In the genomic region with DNA sequence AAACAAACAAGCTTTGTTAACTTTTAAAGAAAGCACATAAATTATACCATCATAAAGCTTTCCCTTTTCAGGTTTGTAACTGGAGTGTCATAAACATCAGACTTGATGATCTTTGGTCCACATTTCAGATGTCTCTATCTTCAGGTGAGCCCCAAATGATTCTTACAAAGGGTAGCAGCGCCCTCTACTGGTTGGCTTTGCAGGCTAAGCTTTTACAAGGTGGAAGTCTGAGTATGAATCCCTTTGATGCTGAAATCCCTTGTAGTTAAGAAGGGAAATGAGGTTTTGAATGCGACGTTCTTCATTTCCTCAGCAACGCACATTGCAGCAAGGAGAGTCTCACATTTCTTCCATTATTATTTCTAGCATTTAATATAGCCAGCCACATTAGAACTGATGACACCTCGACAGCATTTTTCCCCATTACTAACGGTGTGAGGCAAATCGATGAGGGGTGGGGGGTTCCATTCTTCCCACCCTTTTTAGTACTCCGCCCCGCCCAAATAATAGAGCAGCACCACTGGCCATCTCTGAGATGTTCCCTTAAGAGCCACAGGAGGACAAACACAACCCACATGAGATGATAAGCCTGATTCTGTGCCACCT, we compare ENCODE assay signal across 9 cellular contexts.
A peak's percentile ranks its signal among the peaks of the same experiment; 100 is the strongest.
DNase-seq lines count a peak whose midpoint lies in the region; ATAC-seq and TF ChIP-seq lines count a peak whose summit lies in the region.
"Had no signal": no experiment of that assay in that cellular context is flagged by ENCODE, and none has a peak within 500 bp of the region (broad histone marks: within the 10 kb centered on the region; RNA-seq: fewer than 3 reads in every experiment).

No MANE protein-coding gene starts in this region.

- intact Hi-C loops in CD14-positive monocyte (cut with micrococcal nuclease): no loop called here
- intact Hi-C loops in activated CD4-positive, alpha-beta T cell treated with anti-CD3 and anti-CD28 coated beads for 36 hours (cut with DNase I, micrococcal nuclease): loop anchor here (1.0 to 10.0 kb wide), 7 partner anchors 549 to 1708 kb away; no protein-coding TSS in a partner anchor
- intact Hi-C loops in colonic mucosa (cut with DNase I): loop anchor here (5.0 to 10.0 kb wide), 2 partner anchors 896 to 1709 kb away; no protein-coding TSS in a partner anchor

- H3K9ac ChIP-seq in colonic mucosa (ENCODE audit: low read depth in 2 of 2, low read length in 2 of 2): no peak overlapping the region

- peaks cover 0 to 8% (median 0%) of the 10 kb centered on the region in 7 donors for H3K9me3 Mint-ChIP-seq in CD14-positive monocyte
- peaks cover 5% of the 10 kb centered on the region for H3K9me3 Mint-ChIP-seq in activated CD4-positive, alpha-beta T cell treated with anti-CD3 and anti-CD28 coated beads for 36 hours (ENCODE audit: low read depth)

- no peak overlapping the region for H3K4me3 ChIP-seq in colonic mucosa

- H3K27ac Mint-ChIP-seq in CD14-positive monocyte: peak overlapping the region in 1 of 7 donors; percentile 60
- H3K27ac Mint-ChIP-seq in activated CD4-positive, alpha-beta T cell treated with anti-CD3 and anti-CD28 coated beads for 36 hours: no peak overlapping the region
- H3K27ac Mint-ChIP-seq: T-helper 1 cell treated with Interleukin-12 subunit alpha and Interleukin-12 subunit beta and Interleukin-4 antibody, amounts not matched to agents 30 μg/mL and 1 μg/mL, for 36 hours had no signal

- TF ChIP-seq CTCF in CD14-positive monocyte (IDR thresholded peaks at IDR 0.05) (peak; percentile 67), colonic mucosa (IDR thresholded peaks at IDR 0.05) (peak; percentile 74)

- peaks cover 2 to 7% (median 6%) of the 10 kb centered on the region in 3 donors for H3K27me3 Mint-ChIP-seq in CD14-positive monocyte (ENCODE audit: low read depth in 3 of 3)
- H3K27me3 Mint-ChIP-seq in activated CD4-positive, alpha-beta T cell treated with anti-CD3 and anti-CD28 coated beads for 36 hours: peaks cover 8% of the 10 kb centered on the region

- no peaks in the 10 kb centered on the region for H3K4me1 Mint-ChIP-seq in CD14-positive monocyte
- no peaks in the 10 kb centered on the region for H3K4me1 Mint-ChIP-seq in activated CD4-positive, alpha-beta T cell treated with anti-CD3 and anti-CD28 coated beads for 36 hours

- no peaks in the 10 kb centered on the region for H3K9me3 ChIP-seq in colonic mucosa

- no peaks in the 10 kb centered on the region for H3K36me3 Mint-ChIP-seq in CD14-positive monocyte
- no peaks in the 10 kb centered on the region for H3K36me3 Mint-ChIP-seq in activated CD4-positive, alpha-beta T cell treated with anti-CD3 and anti-CD28 coated beads for 36 hours (ENCODE audit: low read depth)

- CTCF ChIA-PET in activated CD4-positive, alpha-beta T cell treated with anti-CD3 and anti-CD28 coated beads for 36 hours (lab: Charles Lee): interaction anchor here (0.5 to 1.8 kb wide), 22 partner anchors 8 to 1787 kb away, joined by 3 to 9 read pairs (median 3); a partner anchor contains a TSS

- POLR2A ChIA-PET in activated CD4-positive, alpha-beta T cell treated with anti-CD3 and anti-CD28 coated beads for 36 hours (lab: Charles Lee): interaction anchor here (0.6 kb wide), 1 partner anchor 9 kb away, joined by 9 read pairs; no protein-coding TSS in a partner anchor

- peak; percentile 77 for ATAC-seq in GM19035 (IDR thresholded peaks at IDR 0.05; ENCODE audit: unreplicated experiment)
- peak; percentile 90 for ATAC-seq in HG03354 (IDR thresholded peaks at IDR 0.05; ENCODE audit: poor library complexity, severe bottlenecking, unreplicated experiment)
- peak; percentile 53 for ATAC-seq in activated CD4-positive, alpha-beta T cell treated with anti-CD3 and anti-CD28 coated beads for 36 hours

- no peak for DNase-seq in CD14-positive monocyte (ENCODE audit: low spot score)
- DNase-seq in NCI-H345 treated with DMSO at 0.1 percent for 48 hours (lab: John Stamatoyannopoulos, UW; ENCODE audit: unreplicated experiment): peak; percentile 29
- peak; percentile 88 for DNase-seq in activated CD4-positive, alpha-beta T cell treated with anti-CD3 and anti-CD28 coated beads for 36 hours
- DNase-seq in colonic mucosa: peak; percentile 83
- peak; percentile 79 to 89 for DNase-seq in lung microvascular endothelial cell (ENCODE audit: low read depth in 2 of 2)
- DNase-seq in stimulated activated CD8-positive, alpha-beta memory T cell treated with anti-CD3 and anti-CD28 coated beads, Interleukin-2, amount 100 ng/mL, for 1 hour (ENCODE audit: low read depth in 2 of 2): peak; percentile 29 to 48

- no peaks in the 10 kb centered on the region for H3K27me3 ChIP-seq in colonic mucosa

- H3K36me3 ChIP-seq in colonic mucosa: no peaks in the 10 kb centered on the region

- no peak overlapping the region for H3K27ac ChIP-seq in colonic mucosa

- no peaks in the 10 kb centered on the region for H3K4me1 ChIP-seq in colonic mucosa

- no peak overlapping the region for H3K4me3 Mint-ChIP-seq in CD14-positive monocyte
- H3K4me3 Mint-ChIP-seq in activated CD4-positive, alpha-beta T cell treated with anti-CD3 and anti-CD28 coated beads for 36 hours: no peak overlapping the region
- H3K4me3 Mint-ChIP-seq: T-helper 1 cell treated with Interleukin-12 subunit alpha and Interleukin-12 subunit beta and Interleukin-4 antibody, amounts not matched to agents 30 μg/mL and 1 μg/mL, for 36 hours had no signal

Comparison
In these comparisons a context has a peak if more than half of its experiments do, and no peak if none do; other contexts are left out.
1. intact Hi-C loops: an anchor here in activated CD4-positive, alpha-beta T cell treated with anti-CD3 and anti-CD28 coated beads for 36 hours (1.0 to 10.0 kb wide) and colonic mucosa (5.0 to 10.0 kb wide); none called in CD14-positive monocyte.